ENCODE assay signal across 8 cellular contexts in the genomic region with DNA sequence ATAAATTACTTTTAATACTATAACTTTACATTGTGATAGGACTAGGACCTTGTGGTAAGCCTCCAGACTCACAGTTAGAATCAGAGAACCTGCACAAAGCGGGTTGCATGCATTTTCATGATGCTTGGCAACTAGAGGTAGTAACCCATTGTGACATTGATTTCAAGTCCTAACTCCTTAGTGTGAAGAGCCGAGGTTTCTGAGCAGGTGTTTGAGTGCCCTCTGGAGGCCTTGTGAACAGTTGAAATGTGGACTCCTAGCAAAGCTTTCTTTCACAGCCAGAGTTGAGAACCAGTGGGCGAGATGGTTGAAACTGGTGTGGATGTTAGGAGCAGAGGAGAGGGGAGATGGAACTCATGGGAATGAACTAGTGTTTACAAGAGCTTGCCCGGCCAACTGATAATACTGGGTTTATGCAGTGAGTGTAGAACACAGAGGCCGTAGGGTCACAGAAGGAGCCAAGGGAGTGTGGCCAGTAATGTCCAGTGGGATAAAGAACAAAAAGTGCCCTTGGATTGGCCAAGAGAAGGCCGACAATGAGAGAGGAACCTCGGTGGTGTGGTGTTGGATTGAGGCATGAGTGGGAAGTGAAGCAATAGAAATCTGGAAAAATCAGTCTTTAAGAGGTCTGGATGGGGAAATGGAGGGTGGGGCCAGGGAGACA. TPM values are rescaled to one million over a fixed set of nuclear protein-coding genes. Genes with fewer than 3 reads are reported as not detected.
DNase-seq lines count a peak whose midpoint lies in the region; ATAC-seq, FAIRE-seq and TF ChIP-seq lines count a peak whose summit lies in the region.

No MANE protein-coding gene starts in this region.

- no peak for TF ChIP-seq POLR2A in prostate gland (IDR thresholded peaks at IDR 0.05)

- intact Hi-C loops in prostate gland (cut with DNase I) = loop anchor here (5.0 kb wide), 1 partner anchor 77 kb away; no protein-coding TSS in a partner anchor

- H3K36me3 ChIP-seq in prostate gland = no peaks in the 10 kb centered on the region

- H3K4me3 ChIP-seq in prostate gland = no peak overlapping the region

- H3K27me3 Mint-ChIP-seq in glutamatergic neuron (ENCODE audit: unreplicated experiment) = peaks cover 2% of the 10 kb centered on the region

- H3K9me3 ChIP-seq in prostate gland = no peaks in the 10 kb centered on the region

- DNase-seq in DMS53 (lab: John Stamatoyannopoulos, UW) (peak; percentile 80), HT1080 (ENCODE audit: low read depth) (peak; percentile 37), RCC 7860 (ENCODE audit: low spot score) (peak; percentile 52), glutamatergic neuron (no peak), prostate gland (ENCODE audit: low spot score) (peak; percentile 27)
- DNase-seq in activated naive CD4-positive, alpha-beta T cell treated with Interleukin-2 at 50 U/mL for 16 hours = peak; percentile 39

- H3K27ac ChIP-seq in prostate gland = no peak overlapping the region

- no peaks in the 10 kb centered on the region for H3K4me1 ChIP-seq in prostate gland (replicated peaks)

- peaks cover 6% of the 10 kb centered on the region for H3K36me3 Mint-ChIP-seq in glutamatergic neuron (ENCODE audit: unreplicated experiment)

- 49% methylated on average over 7 of the region's 7 CpGs for WGBS in prostate gland

- FAIRE-seq in RCC 7860 (lab: Jason Lieb, UNC) = no peak

- H3K9me3 Mint-ChIP-seq in glutamatergic neuron (ENCODE audit: unreplicated experiment) = peaks cover 10% of the 10 kb centered on the region

- no peaks in the 10 kb centered on the region for H3K27me3 ChIP-seq in prostate gland (replicated peaks; ENCODE audit: insufficient read depth)

- H3K4me1 Mint-ChIP-seq in glutamatergic neuron (ENCODE audit: low read depth, unreplicated experiment) = peaks cover 53% of the 10 kb centered on the region

- TF ChIP-seq CTCF in glutamatergic neuron (IDR thresholded peaks at IDR 0.05; ENCODE audit: partially characterized antibody, unreplicated experiment) = peak; percentile 17
- peak in 3 of 4 experiments; percentile 51 to 57 (median 52) for TF ChIP-seq CTCF in prostate gland (IDR thresholded peaks at IDR 0.05)

- peak overlapping the region; percentile 76 for H3K4me3 Mint-ChIP-seq in glutamatergic neuron (ENCODE audit: unreplicated experiment)

- H3K27ac Mint-ChIP-seq in glutamatergic neuron (ENCODE audit: unreplicated experiment) = peak overlapping the region; percentile 49

- ATAC-seq in HG03439 (IDR thresholded peaks at IDR 0.05; ENCODE audit: unreplicated experiment) (no peak), HG03045 (IDR thresholded peaks at IDR 0.05; ENCODE audit: unreplicated experiment) (no peak)

RNA-seq across cellular contexts. Expression of a gene that starts 10.9 kb away (rescaled TPM):
- 46.8 and 55.4 TPM in 2 replicates for total RNA-seq in HT1080 (2014; rRNA removed; shearing (Covaris generic))
- 51.9 and 60.4 TPM in 2 replicates for polyA plus RNA-seq in HT1080 (2015; cell fraction: cytosol; rRNA removed)
- polyA plus RNA-seq in HT1080 (2015; cell fraction: nucleus; rRNA removed) = 34.4 and 35.6 TPM in 2 replicates
- 310 TPM for total RNA-seq in glutamatergic neuron (ENCODE audit: unreplicated experiment)
- total RNA-seq in prostate gland = 10 to 100 TPM; 59.4 to 70.5 TPM

RNA-seq across cellular contexts. Expression of a gene that starts 11.3 kb away (rescaled TPM):
- total RNA-seq in HT1080 (2014; rRNA removed; shearing (Covaris generic)) = 0.33 and 0.63 TPM in 2 replicates
- 2.8 and 2.9 TPM in 2 replicates for polyA plus RNA-seq in HT1080 (2015; cell fraction: cytosol; rRNA removed)
- 1.7 and 2.1 TPM in 2 replicates for polyA plus RNA-seq in HT1080 (2015; cell fraction: nucleus; rRNA removed)
- 96.2 TPM for total RNA-seq in glutamatergic neuron (ENCODE audit: unreplicated experiment)
- total RNA-seq in prostate gland = 10 to 100 TPM; 22.4 to 42.9 TPM

Comparison
In these comparisons a context has a peak if more than half of its experiments do, and no peak if none do; other contexts are left out.
1. RNA of a gene that starts 11.3 kb away (total RNA-seq): 96.2 TPM in glutamatergic neuron (single experiment) and 22.4 to 42.9 TPM in prostate gland; 0.33 to 0.63 TPM in HT1080; every median in the first group is over 10 times any median in the second.